ENCODE assay signal across 8 cellular contexts in the genomic region with DNA sequence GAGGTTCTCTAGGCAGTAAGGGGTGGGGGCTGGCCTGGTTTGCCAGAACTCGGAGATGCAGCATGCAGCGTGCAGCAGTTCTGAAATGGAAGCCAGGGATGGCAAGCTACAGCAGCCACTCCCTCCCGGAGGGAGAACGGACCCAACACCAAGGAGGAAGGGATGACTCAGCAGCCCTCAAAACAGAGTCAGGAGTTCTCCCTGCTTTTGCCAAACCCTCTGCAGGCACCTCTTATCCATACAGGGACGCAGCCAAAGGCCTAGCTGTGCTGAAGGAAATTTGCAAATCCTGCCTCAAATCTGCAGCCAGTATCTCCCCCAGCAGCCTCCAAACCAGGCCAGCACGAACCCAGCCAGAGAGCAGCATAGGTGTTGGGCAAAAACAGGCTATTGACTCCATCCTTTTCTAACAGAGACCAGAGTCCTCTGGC. TPM values are rescaled to one million over a fixed set of nuclear protein-coding genes. Genes with fewer than 3 reads are reported as not detected.
DNase-seq lines count a peak whose midpoint lies in the region; ATAC-seq and TF ChIP-seq lines count a peak whose summit lies in the region.

No MANE protein-coding gene starts in this region.

- CTCF ChIA-PET in Calu3 (lab: Charles Lee): interaction anchor here (0.8 kb wide), 1 partner anchor 10 kb away, joined by 3 read pairs; a partner anchor contains a TSS

- H3K36me3 ChIP-seq in heart left ventricle: no peaks in the 10 kb centered on the region
- no peaks in the 10 kb centered on the region for H3K36me3 ChIP-seq in psoas muscle (ENCODE audit: insufficient read depth in 1 of 2, low read depth in 1 of 2)

- no peak for TF ChIP-seq POLR2A in heart left ventricle (IDR thresholded peaks at IDR 0.05)

- no peaks in the 10 kb centered on the region for H3K27me3 Mint-ChIP-seq in Calu3 (ENCODE audit: unreplicated experiment)

- H3K9me3 ChIP-seq in heart left ventricle (no peaks in the 10 kb centered on the region), psoas muscle (no peaks in the 10 kb centered on the region)

- intact Hi-C loops in Calu3 (cut with micrococcal nuclease; ENCODE audit: unreplicated experiment): no loop called here
- intact Hi-C loops in heart left ventricle (cut with DNase I): no loop called here
- intact Hi-C loops in psoas muscle (cut with DNase I): no loop called here

- no TSS peak for BruUV-seq in Calu3 (replicated peaks; lab: Mats Ljungman, UMichigan)

- H3K27me3 ChIP-seq in heart left ventricle (no peaks in the 10 kb centered on the region), psoas muscle (ENCODE audit: insufficient read depth in 3 of 3, low read length in 2 of 3) (no peaks in the 10 kb centered on the region)

- no peak overlapping the region for H3K4me3 Mint-ChIP-seq in Calu3 (ENCODE audit: low read depth, unreplicated experiment)

- ATAC-seq in heart left ventricle (peak; percentile 69 to 84 (median 78)), psoas muscle (peak; percentile 58 to 71 (median 64)), GM18870 (IDR thresholded peaks at IDR 0.05; ENCODE audit: unreplicated experiment) (no peak)

- H3K4me1 ChIP-seq in heart left ventricle: peaks cover 3 to 44% (median 23%) of the 10 kb centered on the region in 12 donors
- peaks cover 20% of the 10 kb centered on the region for H3K4me1 ChIP-seq in psoas muscle

- H3K9me3 Mint-ChIP-seq in Calu3 (ENCODE audit: low read depth, unreplicated experiment): peaks cover 4% of the 10 kb centered on the region

- peaks cover 41% of the 10 kb centered on the region for H3K36me3 Mint-ChIP-seq in Calu3 (ENCODE audit: insufficient read depth, unreplicated experiment)

- H3K4me3 ChIP-seq in heart left ventricle (no peak overlapping the region), psoas muscle (no peak overlapping the region)

- 14 to 34% (median 22%) methylated on average over 6 of the region's 6 CpGs for WGBS in heart left ventricle, 4 donors
- 18 to 33% (median 21%) methylated on average over 6 of the region's 6 CpGs for WGBS in psoas muscle, 3 donors

- peak overlapping the region; percentile 43 to 79 (median 62) for H3K27ac ChIP-seq in heart left ventricle
- H3K27ac ChIP-seq in psoas muscle: peak overlapping the region; percentile 39

- peak overlapping the region; percentile 60 for H3K27ac Mint-ChIP-seq in Calu3 (ENCODE audit: unreplicated experiment)

- H3K4me1 Mint-ChIP-seq in Calu3 (ENCODE audit: low read depth, unreplicated experiment): peaks cover 65% of the 10 kb centered on the region

- TF ChIP-seq CTCF in Calu3 (IDR thresholded peaks at IDR 0.05; ENCODE audit: unreplicated experiment): no peak
- TF ChIP-seq CTCF in heart left ventricle (IDR thresholded peaks at IDR 0.05): no peak
- no peak for TF ChIP-seq CTCF in psoas muscle (IDR thresholded peaks at IDR 0.05)

- peak; percentile 62 for DNase-seq in Calu3
- peak; percentile 47 for DNase-seq in amniotic stem cell (lab: John Stamatoyannopoulos, UW)
- DNase-seq in heart left ventricle: peak in 4 of 5 donors; percentile 53 to 80 (median 70)
- peak; percentile 79 to 89 for DNase-seq in psoas muscle
- DNase-seq in NCI-H187 (lab: John Stamatoyannopoulos, UW): no peak
- no peak for DNase-seq in DMS153 (lab: John Stamatoyannopoulos, UW)
- no peak for DNase-seq in NCI-H1930 (lab: John Stamatoyannopoulos, UW)

RNA-seq across cellular contexts. Expression of a gene that starts 10.2 kb away (rescaled TPM):
- total RNA-seq in Calu3 (2022): 1,748 and 2,914 TPM in 2 replicates
- total RNA-seq in heart left ventricle: 100 to 1,000 TPM in 2 of 9 donors, 10 to 100 TPM in 5, 1 to 10 TPM in 2; 2.7 to 105 (median 23.0) TPM
- polyA plus RNA-seq in heart left ventricle: 100 to 1,000 TPM in 1 of 2 donors, 10 to 100 TPM in 1; 23.6 to 205 TPM
- total RNA-seq in psoas muscle: 1,000 to 10,000 TPM in 1 of 4 donors, 100 to 1,000 TPM in 1, 10 to 100 TPM in 1, 1 to 10 TPM in 1; 5.5 to 1,141 (median 125) TPM
- polyA plus RNA-seq in psoas muscle: 100 to 1,000 TPM in 2 of 3 donors, 10 to 100 TPM in 1; 45.7 to 360 (median 186) TPM

RNA-seq across cellular contexts. Expression of a gene that starts 20.8 kb away (rescaled TPM):
- total RNA-seq in Calu3 (2022): 20.7 and 21.6 TPM in 2 replicates
- total RNA-seq in heart left ventricle: 1 to 10 TPM in 5 of 9 donors, under 1 TPM in 4; 0.54 to 4.5 (median 1.1) TPM
- 1 to 10 TPM; 2.5 to 2.7 TPM for polyA plus RNA-seq in heart left ventricle
- total RNA-seq in psoas muscle: 10 to 100 TPM in 3 of 4 donors, 1 to 10 TPM in 1; 7.2 to 59.7 (median 24.9) TPM
- 100 to 1,000 TPM in 1 of 3 donors, 1 to 10 TPM in 2; 2.6 to 107 (median 4.2) TPM for polyA plus RNA-seq in psoas muscle

RNA-seq across cellular contexts. Expression of a gene that starts 40.7 kb away (rescaled TPM):
- 9.8 and 17.3 TPM in 2 replicates for total RNA-seq in Calu3 (2022)
- total RNA-seq in heart left ventricle: not detected
- polyA plus RNA-seq in heart left ventricle: not detected
- total RNA-seq in psoas muscle: not detected
- not detected for polyA plus RNA-seq in psoas muscle

Comparison
In these comparisons a context has a peak if more than half of its experiments do, and no peak if none do; other contexts are left out.
1. DNase-seq: peak in Calu3 (single experiment), amniotic stem cell (single experiment), heart left ventricle (4 of 5) and psoas muscle (2 of 2); none in NCI-H187 (0 of 2), DMS153 (single experiment) and NCI-H1930 (0 of 2).
2. RNA of a gene that starts 40.7 kb away (total RNA-seq): 9.8 to 17.3 TPM in Calu3; not detected in heart left ventricle and not detected in psoas muscle; every median in the first group is over 10 times any median in the second.